ENCODE assay signal across 22 cellular contexts in genomic region chr3:5153074-5153473, GRCh38.
"Had no signal": no experiment of that assay in that cellular context is flagged by ENCODE, and none has a peak within 500 bp of the region (broad histone marks: within the 10 kb centered on the region; RNA-seq: fewer than 3 reads in every experiment).

No MANE protein-coding gene starts in this region.

- H2AFZ ChIP-seq: parathyroid adenoma had no signal

- DNase-seq: effector memory CD8-positive, alpha-beta T cell; esophagus squamous epithelium; foreskin melanocyte; head of caudate nucleus; left ventricle myocardium superior; lower lobe of right lung; right lobe of liver; small intestine; stimulated activated CD4-positive, alpha-beta T cell treated with anti-CD3 and anti-CD28 coated beads, Interleukin-15, amount 100 ng/mL, for 24 hours; stimulated activated CD4-positive, alpha-beta T cell treated with anti-CD3 and anti-CD28 coated beads, Interleukin-2, amount 100 ng/mL, for 48 hours; stimulated activated naive CD4-positive, alpha-beta T cell; stimulated activated naive CD8-positive, alpha-beta T cell treated with anti-CD3 and anti-CD28 coated beads, Interleukin-15, amount 100 ng/mL, for 72 hours; transverse colon had no signal

- H3K4me3 ChIP-seq: coronary artery, esophagus squamous epithelium, lower lobe of right lung, right lobe of liver, suprapubic skin, transverse colon, vagina had no signal

- H3K36me3 ChIP-seq: lower lobe of right lung, right lobe of liver, suprapubic skin, transverse colon, vagina had no signal

- H3K27ac Mint-ChIP-seq: effector memory CD8-positive, alpha-beta T cell; progenitor cell of endocrine pancreas had no signal

- H3K27me3 Mint-ChIP-seq: effector memory CD8-positive, alpha-beta T cell; natural killer cell treated with Interleukin-12 subunit alpha and Interleukin-12 subunit beta and Interleukin-15 and Interleukin-18, amount 100 ng/mL, for 72 hours; progenitor cell of endocrine pancreas; stimulated activated naive CD8-positive, alpha-beta T cell treated with anti-CD3 and anti-CD28 coated beads, Interleukin-15, amount 100 ng/mL, for 72 hours had no signal

- H3K27me3 ChIP-seq: esophagus squamous epithelium, right lobe of liver, suprapubic skin, transverse colon, vagina had no signal

- H3K4me3 Mint-ChIP-seq: effector memory CD8-positive, alpha-beta T cell; natural killer cell treated with Interleukin-12 subunit alpha and Interleukin-12 subunit beta and Interleukin-15 and Interleukin-18, amount 100 ng/mL, for 72 hours; neural crest cell; stimulated activated naive CD8-positive, alpha-beta T cell treated with anti-CD3 and anti-CD28 coated beads, Interleukin-15, amount 100 ng/mL, for 72 hours had no signal

- H3K27ac ChIP-seq: coronary artery, esophagus squamous epithelium, lower lobe of right lung, parathyroid adenoma, right lobe of liver, suprapubic skin, transverse colon, vagina had no signal

- ATAC-seq: effector memory CD8-positive, alpha-beta T cell; left ventricle myocardium superior; lower lobe of right lung; natural killer cell treated with Interleukin-12 subunit alpha and Interleukin-12 subunit beta and Interleukin-15 and Interleukin-18, amount 100 ng/mL, for 72 hours; right lobe of liver; stimulated activated naive CD8-positive, alpha-beta T cell treated with anti-CD3 and anti-CD28 coated beads, Interleukin-15, amount 100 ng/mL, for 72 hours had no signal

- FAIRE-seq: endometrium, keratinocyte, small intestine had no signal

- H3K9ac ChIP-seq: parathyroid adenoma had no signal

- H3K4me1 ChIP-seq: parathyroid adenoma, right lobe of liver had no signal

- H3K36me3 Mint-ChIP-seq: natural killer cell treated with Interleukin-12 subunit alpha and Interleukin-12 subunit beta and Interleukin-15 and Interleukin-18, amount 100 ng/mL, for 72 hours had no signal

- H3K9me3 Mint-ChIP-seq: effector memory CD8-positive, alpha-beta T cell; natural killer cell treated with Interleukin-12 subunit alpha and Interleukin-12 subunit beta and Interleukin-15 and Interleukin-18, amount 100 ng/mL, for 72 hours; neural crest cell had no signal

- H3K9me3 ChIP-seq: esophagus squamous epithelium, lower lobe of right lung, right lobe of liver, suprapubic skin, transverse colon, vagina had no signal
